Comparison of ENCODE assay signal across 11 cellular contexts in the genomic region with DNA sequence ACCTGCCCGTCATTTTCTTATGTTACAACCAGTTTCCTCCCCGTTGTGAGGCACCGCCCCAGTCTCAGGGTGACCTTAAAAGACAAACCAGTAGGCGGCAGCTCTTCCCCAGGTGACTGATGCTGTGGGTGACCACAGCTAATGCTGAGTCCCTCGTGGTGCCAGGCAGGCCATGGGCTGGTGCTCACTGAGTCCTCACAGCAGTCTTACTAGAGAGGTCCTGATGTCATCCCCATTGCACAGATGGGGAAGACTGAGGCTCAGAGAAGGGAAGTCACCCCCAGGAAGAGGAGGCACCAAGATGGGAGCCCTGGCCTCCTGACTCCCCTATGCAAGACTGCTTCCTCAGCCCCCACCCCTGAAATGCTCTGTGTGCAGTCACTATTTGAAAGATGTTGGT. TPM values are rescaled to one million over a fixed set of nuclear protein-coding genes. Genes with fewer than 3 reads are reported as not detected.
DNase-seq lines count a peak whose midpoint lies in the region; ATAC-seq, FAIRE-seq and TF ChIP-seq lines count a peak whose summit lies in the region.
"Had no signal": no experiment of that assay in that cellular context is flagged by ENCODE, and none has a peak within 500 bp of the region (broad histone marks: within the 10 kb centered on the region; RNA-seq: fewer than 3 reads in every experiment).

No MANE protein-coding gene starts in this region.

- no peak overlapping the region for H3K27ac Mint-ChIP-seq in CD4-positive, alpha-beta T cell

- H3K27me3 ChIP-seq in CD4-positive, alpha-beta T cell (ENCODE audit: control insufficient read depth, insufficient read depth, low read length) = no peaks in the 10 kb centered on the region
- no peaks in the 10 kb centered on the region; a peak in 2 of 7 replicates for H3K27me3 ChIP-seq in H1 (replicated peaks in 1 of 4; ENCODE audit: control insufficient read depth in 3 of 4, extremely low read depth in 1 of 4, insufficient read depth in 3 of 4, low read length in 3 of 4)
- H3K27me3 ChIP-seq: heart left ventricle had no signal

- H3K9me3 ChIP-seq in CD4-positive, alpha-beta T cell (ENCODE audit: control insufficient read depth, low read length) = no peaks in the 10 kb centered on the region
- no peaks in the 10 kb centered on the region for H3K9me3 ChIP-seq in H1 (ENCODE audit: insufficient read depth in 2 of 2, low read depth in 1 of 2, low read length in 1 of 2)
- H3K9me3 ChIP-seq: HAP-1, heart left ventricle had no signal

- peaks cover 19% of the 10 kb centered on the region for H3K4me1 Mint-ChIP-seq in CD4-positive, alpha-beta T cell (ENCODE audit: low read depth)

- no peak overlapping the region for H3K4me3 Mint-ChIP-seq in CD4-positive, alpha-beta T cell

- peak in 6 of 10 experiments; percentile 15 to 32 (median 28) for DNase-seq in CD4-positive, alpha-beta T cell
- DNase-seq in T follicular helper cell (ENCODE audit: low read depth) (peak; percentile 20), H1 (ENCODE audit: low read depth in 1 of 2, low spot score in 2 of 2) (no peak), dedifferentiated amniotic fluid mesenchymal stem cell (ENCODE audit: extremely low spot score) (no peak), CD1c-positive myeloid dendritic cell (ENCODE audit: extremely low spot score) (no peak), NCI-H524 (lab: John Stamatoyannopoulos, UW) (no peak)
- DNase-seq: anterior cingulate cortex, heart left ventricle had no signal

- no peak overlapping the region for H3K18ac ChIP-seq in H1 (ENCODE audit: extremely low read depth, low read length)

- no peak overlapping the region for H4K91ac ChIP-seq in H1 (replicated peaks; ENCODE audit: insufficient read length, low read length)

- H4K5ac ChIP-seq in H1 (ENCODE audit: insufficient read length, low read depth, low read length) = no peak overlapping the region

- H3K27me3 Mint-ChIP-seq in CD4-positive, alpha-beta T cell = no peaks in the 10 kb centered on the region

- no peak overlapping the region for H2AFZ ChIP-seq in H1 (ENCODE audit: low read length)

- H3K23ac ChIP-seq in H1 (ENCODE audit: insufficient read length) = no peak overlapping the region

- no peak overlapping the region for H3K9ac ChIP-seq in H1 (replicated peaks in 1 of 4; ENCODE audit: extremely low read depth in 1 of 4, low read depth in 3 of 4, low read length in 3 of 4)

- no peak for TF ChIP-seq EP300 in H1 (IDR thresholded peaks at IDR 0.05; ENCODE audit: borderline replicate concordance in 1 of 2, low read depth in 2 of 2, low read length in 2 of 2)

- H3K27ac ChIP-seq in CD4-positive, alpha-beta T cell (ENCODE audit: low read depth, low read length) = no peak overlapping the region
- H3K27ac ChIP-seq in H1 (ENCODE audit: low read depth, low read length) = no peak overlapping the region
- H3K27ac ChIP-seq: heart left ventricle had no signal

- H2BK15ac ChIP-seq in H1 (ENCODE audit: low read length) = no peak overlapping the region

- no peak overlapping the region for H2AK5ac ChIP-seq in H1 (ENCODE audit: low read depth, low read length)

- no peaks in the 10 kb centered on the region for H3K9me3 Mint-ChIP-seq in CD4-positive, alpha-beta T cell

- H3K4ac ChIP-seq in H1 (replicated peaks; ENCODE audit: insufficient read length, low read depth, low read length) = no peak overlapping the region

- no peaks in the 10 kb centered on the region for H3K79me1 ChIP-seq in H1 (ENCODE audit: low read depth, low read length)

- FAIRE-seq in H1 (lab: Jason Lieb, UNC) = no peak

- H4K8ac ChIP-seq in H1 (ENCODE audit: extremely low read depth, insufficient read depth, low read length) = no peak overlapping the region

- H2BK120ac ChIP-seq in H1 (replicated peaks; ENCODE audit: low read depth, low read length) = no peak overlapping the region

- H4K20me1 ChIP-seq in H1 (replicated peaks in 1 of 2; ENCODE audit: control insufficient read depth in 1 of 2, insufficient read depth in 2 of 2, low read length in 2 of 2) = no peaks in the 10 kb centered on the region

- intact Hi-C loops in CD4-positive, alpha-beta T cell (cut with DNase I, micrococcal nuclease) = loop anchor here in 1 of 2 experiments (5.0 kb wide), 1 partner anchor 85 kb away; no protein-coding TSS in a partner anchor

- H3K36me3 Mint-ChIP-seq in CD4-positive, alpha-beta T cell (ENCODE audit: low read depth) = no peaks in the 10 kb centered on the region

- ATAC-seq in CD4-positive, alpha-beta T cell (ENCODE audit: poor library complexity) = peak; percentile 76
- peak; percentile 53 for ATAC-seq in GM18868 (IDR thresholded peaks at IDR 0.05; ENCODE audit: unreplicated experiment)
- ATAC-seq in HG03432 (IDR thresholded peaks at IDR 0.05; ENCODE audit: unreplicated experiment) = no peak
- ATAC-seq: heart left ventricle had no signal

- peak overlapping the region; percentile 50; the same call in 1 of the 2 replicates for H2BK12ac ChIP-seq in H1 (ENCODE audit: low read depth, low read length)

- H3K4me2 ChIP-seq in H1 (ENCODE audit: insufficient read depth in 1 of 2, low read depth in 2 of 2, low read length in 2 of 2) = no peak overlapping the region

- TF ChIP-seq RAD21 in H1 (IDR thresholded peaks at IDR 0.05 in 1 of 2, conservative IDR thresholded peaks at IDR 0.05 in 1 of 2; ENCODE audit: low read depth in 2 of 2, low read length in 2 of 2) = peak; percentile 35 to 54; a peak in 2 of 4 replicates

- peaks cover 0 to 27% (median 18%) of the 10 kb centered on the region in 4 experiments; a peak in 6 of 7 replicates for H3K4me1 ChIP-seq in H1 (replicated peaks in 1 of 4; ENCODE audit: control insufficient read depth in 3 of 4, insufficient read depth in 4 of 4, low read length in 3 of 4)
- H3K4me1 ChIP-seq: HAP-1 had no signal

- TF ChIP-seq POLR2A in H1 (IDR thresholded peaks at IDR 0.05; ENCODE audit: control extremely low read depth in 1 of 2, low read depth in 2 of 2, low read length in 2 of 2) = no peak

- CTCF ChIA-PET in CD4-positive, alpha-beta T cell (lab: Charles Lee) = interaction anchor here (2.2 kb wide), 1 partner anchor 27 kb away, joined by 6 read pairs; the partner anchor contains the start of gene TOR2A
- CTCF ChIA-PET in H1 (lab: Charles Lee; ENCODE audit: partially characterized antibody) = interaction anchor here (0.9 to 2.8 kb wide), 7 partner anchors 14 to 218 kb away, joined by 3 to 10 read pairs (median 3); no protein-coding TSS in a partner anchor

- H2BK5ac ChIP-seq in H1 (ENCODE audit: low read depth, low read length) = no peak overlapping the region

- H3K56ac ChIP-seq in H1 (replicated peaks; ENCODE audit: insufficient read length, low read depth, low read length) = no peak overlapping the region

- no peaks in the 10 kb centered on the region for H3K79me2 ChIP-seq in H1 (ENCODE audit: control insufficient read depth in 1 of 2, insufficient read depth in 2 of 2, low read length in 2 of 2)

- H2BK20ac ChIP-seq in H1 (ENCODE audit: low read length) = no peak overlapping the region

- WGBS in H1 (ENCODE audit: extremely low coverage in 1 of 2, insufficient coverage in 1 of 2, insufficient read length in 1 of 2, insufficient replicate concordance in 2 of 2, low coverage in 1 of 2, low lambda C conversion rate in 2 of 2, missing lambda C conversion rate in 1 of 2), 2 experiments = 59% methylated on average over 5 of the region's 5 CpGs; no CpG with 5 or more reads in 1 of the 2 experiments

- H3K4me3 ChIP-seq in H1 (ENCODE audit: extremely low read depth in 1 of 4, insufficient read depth in 2 of 4, low read depth in 3 of 4, low read length in 4 of 4) = no peak overlapping the region
- H3K4me3 ChIP-seq: HAP-1, heart left ventricle had no signal

- no peaks in the 10 kb centered on the region for H3K36me3 ChIP-seq in H1 (ENCODE audit: control insufficient read depth in 2 of 4, insufficient read depth in 4 of 4, low read length in 3 of 4)
- H3K36me3 ChIP-seq: HAP-1 had no signal

- no peak for TF ChIP-seq CTCF in CD4-positive, alpha-beta T cell (IDR thresholded peaks at IDR 0.05)
- TF ChIP-seq CTCF in H1 (IDR thresholded peaks at IDR 0.05; ENCODE audit: control extremely low read depth in 1 of 3, insufficient read depth in 1 of 3, low read depth in 1 of 3, low read length in 3 of 3) = peak in 1 of 3 experiments; percentile 41; a peak in 2 of 4 replicates

- no peaks in the 10 kb centered on the region for H3K23me2 ChIP-seq in H1 (ENCODE audit: low read depth, low read length)

- POLR2A ChIA-PET in CD4-positive, alpha-beta T cell (lab: Charles Lee) = no interaction called here
- POLR2A ChIA-PET in H1 (lab: Charles Lee; ENCODE audit: partially characterized antibody) = interaction anchor here (1.1 kb wide), 1 partner anchor 9 kb away, joined by 3 read pairs; no protein-coding TSS in a partner anchor

- H3K14ac ChIP-seq in H1 (ENCODE audit: insufficient read length) = no peak overlapping the region

RNA-seq across cellular contexts. Expression of gene CFAP157, which starts 1.0 kb away (rescaled TPM):
- under 1 TPM in 1 of 2 experiments, not detected in 1; 0.11 TPM for total RNA-seq in CD4-positive, alpha-beta T cell
- not detected in 2 replicates for total RNA-seq in H1 (2021; fragmentation: NEBNext Ultra II Directional; extraction: Animal tissue kit (Norgen Biotek cat#: 25700))
- 0.05 TPM in 1 of 2 replicates, not detected in the other for polyA plus RNA-seq in H1 (2011; rRNA removed)
- 0.03 TPM for polyA plus RNA-seq in H1 (2011; cell fraction: cytosol; rRNA removed)
- 0.17 TPM for polyA plus RNA-seq in H1 (2011; cell fraction: nucleus; rRNA removed)
- polyA plus RNA-seq in H1 (2012, experiment 1 of 2) = 1.1 to 1.8 TPM (median 1.4 TPM) in 4 replicates
- 0.62 TPM for polyA plus RNA-seq in H1 (2012, experiment 2 of 2)
- polyA plus RNA-seq in H1 (2013, experiment 1 of 2) = 0.06 TPM
- polyA plus RNA-seq in H1 (2013, experiment 2 of 2) = 0.02 TPM
- polyA minus RNA-seq in H1 (2011; rRNA and poly(A)+ RNA removed) = 0.06 TPM in 1 of 2 replicates, not detected in the other
- not detected for polyA minus RNA-seq in H1 (2011; cell fraction: cytosol; rRNA and poly(A)+ RNA removed)
- polyA minus RNA-seq in H1 (2011; cell fraction: nucleus; rRNA and poly(A)+ RNA removed) = not detected

RNA-seq across cellular contexts. Expression of gene PTRH1, which starts 7.7 kb away (rescaled TPM):
- 1 to 10 TPM; 4.5 to 5.9 TPM for total RNA-seq in CD4-positive, alpha-beta T cell
- 11.1 and 11.2 TPM in 2 replicates for total RNA-seq in H1 (2021; fragmentation: NEBNext Ultra II Directional; extraction: Animal tissue kit (Norgen Biotek cat#: 25700))
- 19.8 and 26.4 TPM in 2 replicates for polyA plus RNA-seq in H1 (2011; rRNA removed)
- polyA plus RNA-seq in H1 (2011; cell fraction: cytosol; rRNA removed) = 19.3 TPM
- 15.4 TPM for polyA plus RNA-seq in H1 (2011; cell fraction: nucleus; rRNA removed)
- polyA plus RNA-seq in H1 (2012, experiment 1 of 2) = 4.3 to 12.8 TPM (median 10.2 TPM) in 4 replicates
- 9.6 TPM for polyA plus RNA-seq in H1 (2012, experiment 2 of 2)
- polyA plus RNA-seq in H1 (2013, experiment 1 of 2) = 5.9 TPM
- 6.8 TPM for polyA plus RNA-seq in H1 (2013, experiment 2 of 2)
- polyA minus RNA-seq in H1 (2011; rRNA and poly(A)+ RNA removed) = 1.8 and 3.4 TPM in 2 replicates
- polyA minus RNA-seq in H1 (2011; cell fraction: cytosol; rRNA and poly(A)+ RNA removed) = 7.9 TPM
- polyA minus RNA-seq in H1 (2011; cell fraction: nucleus; rRNA and poly(A)+ RNA removed) = 8.3 TPM

RNA-seq across cellular contexts. Expression of gene TTC16, which starts 8.1 kb away (rescaled TPM):
- total RNA-seq in CD4-positive, alpha-beta T cell = 1 to 10 TPM; 1.6 to 2.1 TPM
- not detected in 2 replicates for total RNA-seq in H1 (2021; fragmentation: NEBNext Ultra II Directional; extraction: Animal tissue kit (Norgen Biotek cat#: 25700))
- polyA plus RNA-seq in H1 (2011; rRNA removed) = 0.03 TPM in 2 replicates
- polyA plus RNA-seq in H1 (2011; cell fraction: cytosol; rRNA removed) = 0.03 TPM
- 0.11 TPM for polyA plus RNA-seq in H1 (2011; cell fraction: nucleus; rRNA removed)
- 0.08 TPM in 2 of 4 replicates, not detected in the others for polyA plus RNA-seq in H1 (2012, experiment 1 of 2)
- not detected for polyA plus RNA-seq in H1 (2012, experiment 2 of 2)
- 0.02 TPM for polyA plus RNA-seq in H1 (2013, experiment 1 of 2)
- polyA plus RNA-seq in H1 (2013, experiment 2 of 2) = 0.02 TPM
- 0.06 TPM in 1 of 2 replicates, not detected in the other for polyA minus RNA-seq in H1 (2011; rRNA and poly(A)+ RNA removed)
- polyA minus RNA-seq in H1 (2011; cell fraction: cytosol; rRNA and poly(A)+ RNA removed) = not detected
- not detected for polyA minus RNA-seq in H1 (2011; cell fraction: nucleus; rRNA and poly(A)+ RNA removed)

RNA-seq across cellular contexts. Expression of gene TOR2A, which starts 27.3 kb away (rescaled TPM):
- total RNA-seq in CD4-positive, alpha-beta T cell = 1 to 10 TPM; 7.6 to 8.2 TPM
- total RNA-seq in H1 (2021; fragmentation: NEBNext Ultra II Directional; extraction: Animal tissue kit (Norgen Biotek cat#: 25700)) = 18.4 and 18.7 TPM in 2 replicates
- polyA plus RNA-seq in H1 (2011; rRNA removed) = 24.9 and 34.2 TPM in 2 replicates
- 18.8 TPM for polyA plus RNA-seq in H1 (2011; cell fraction: cytosol; rRNA removed)
- 24.8 TPM for polyA plus RNA-seq in H1 (2011; cell fraction: nucleus; rRNA removed)
- polyA plus RNA-seq in H1 (2012, experiment 1 of 2) = 10.1 to 23.2 TPM (median 21.4 TPM) in 4 replicates
- 18.1 TPM for polyA plus RNA-seq in H1 (2012, experiment 2 of 2)
- polyA plus RNA-seq in H1 (2013, experiment 1 of 2) = 18.7 TPM
- 21.8 TPM for polyA plus RNA-seq in H1 (2013, experiment 2 of 2)
- polyA minus RNA-seq in H1 (2011; rRNA and poly(A)+ RNA removed) = 4.3 and 4.4 TPM in 2 replicates
- polyA minus RNA-seq in H1 (2011; cell fraction: cytosol; rRNA and poly(A)+ RNA removed) = 11.2 TPM
- 9.3 TPM for polyA minus RNA-seq in H1 (2011; cell fraction: nucleus; rRNA and poly(A)+ RNA removed)

Comparison
In these comparisons a context has a peak if more than half of its experiments do, and no peak if none do; other contexts are left out.
1. DNase-seq: peak in CD4-positive, alpha-beta T cell (6 of 10) and T follicular helper cell (single experiment); none in H1 (0 of 2), dedifferentiated amniotic fluid mesenchymal stem cell (single experiment), CD1c-positive myeloid dendritic cell (single experiment) and NCI-H524 (0 of 2).